25 cellular contexts compared by ENCODE assay signal in the genomic region with DNA sequence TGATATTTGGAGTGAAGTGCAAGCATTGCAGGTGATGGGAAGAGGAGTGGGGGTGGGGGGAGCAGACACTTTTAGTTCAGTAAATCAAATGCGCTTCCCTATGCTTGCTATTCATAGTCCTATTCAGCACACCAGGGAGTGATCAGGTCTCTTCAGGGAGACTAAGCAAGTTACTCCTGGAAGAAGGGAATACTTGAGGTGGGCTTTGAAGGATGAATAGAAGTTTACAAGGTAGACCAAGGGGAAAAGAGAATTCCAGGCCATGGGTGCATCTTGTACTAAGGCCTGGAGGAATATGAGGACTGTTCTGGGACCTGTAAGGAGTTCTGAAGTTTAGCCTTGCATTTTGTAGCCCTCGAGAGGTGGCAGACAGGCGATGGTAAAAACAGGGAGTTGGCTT.
"Had no signal": no experiment of that assay in that cellular context is flagged by ENCODE, and none has a peak within 500 bp of the region (broad histone marks: within the 10 kb centered on the region; RNA-seq: fewer than 3 reads in every experiment).

No MANE protein-coding gene starts in this region.

- H3K27ac ChIP-seq: esophagus muscularis mucosa, foreskin keratinocyte, heart left ventricle, parathyroid adenoma, right atrium auricular region, tibial nerve had no signal

- H3K4me3 ChIP-seq: esophagus muscularis mucosa, heart left ventricle, right atrium auricular region, tibial nerve had no signal

- H3K27me3 Mint-ChIP-seq: activated CD4-positive, alpha-beta memory T cell treated with anti-CD3 and anti-CD28 coated beads for 36 hours; activated CD4-positive, alpha-beta T cell treated with anti-CD3 and anti-CD28 coated beads for 36 hours; naive B cell had no signal

- H3K9me3 Mint-ChIP-seq: activated CD4-positive, alpha-beta memory T cell treated with anti-CD3 and anti-CD28 coated beads for 36 hours; activated T-cell treated with anti-CD3 and anti-CD28 coated beads, Interleukin-2, amount 50 U/mL, for 4 hours; endodermal cell; mesothelial cell of epicardium; naive B cell; neural crest cell had no signal

- ATAC-seq: activated CD4-positive, alpha-beta T cell treated with anti-CD3 and anti-CD28 coated beads for 36 hours; activated T-cell treated with anti-CD3 and anti-CD28 coated beads, Interleukin-2, amount 50 U/mL, for 4 hours; foreskin keratinocyte; heart left ventricle; left colon had no signal

- H3K4me3 Mint-ChIP-seq: activated CD4-positive, alpha-beta memory T cell treated with anti-CD3 and anti-CD28 coated beads for 36 hours; activated CD4-positive, alpha-beta T cell treated with anti-CD3 and anti-CD28 coated beads for 36 hours; activated T-cell treated with anti-CD3 and anti-CD28 coated beads, Interleukin-2, amount 50 U/mL, for 4 hours; endodermal cell; immature natural killer cell; mesothelial cell of epicardium; naive B cell; neural crest cell had no signal

- H3K9ac ChIP-seq: parathyroid adenoma had no signal

- H2AFZ ChIP-seq: parathyroid adenoma had no signal

- FAIRE-seq: kidney had no signal

- H3K4me1 Mint-ChIP-seq: endodermal cell, immature natural killer cell, naive B cell, neural crest cell had no signal

- H3K79me2 ChIP-seq: parathyroid adenoma had no signal

- H3K27me3 ChIP-seq: esophagus muscularis mucosa, foreskin keratinocyte, heart left ventricle, right atrium auricular region, tibial nerve had no signal

- H3K4me1 ChIP-seq: esophagus muscularis mucosa, foreskin keratinocyte, heart left ventricle, parathyroid adenoma, right atrium auricular region had no signal

- DNase-seq: activated CD4-positive, alpha-beta memory T cell treated with anti-CD3 and anti-CD28 coated beads for 36 hours; activated CD4-positive, alpha-beta T cell treated with anti-CD3 and anti-CD28 coated beads for 36 hours; activated CD4-positive, CD25-positive, alpha-beta regulatory T cell; activated naive CD4-positive, alpha-beta T cell; activated T-cell treated with anti-CD3 and anti-CD28 coated beads, Interleukin-2, amount 50 U/mL, for 4 hours; amygdala; caudate nucleus; endodermal cell; foreskin keratinocyte; hypothalamus; immature natural killer cell; kidney; left colon; naive B cell; nucleus accumbens; stimulated activated CD4-positive, alpha-beta T cell treated with anti-CD3 and anti-CD28 coated beads, Interleukin-15, amount 100 ng/mL, for 24 hours; stimulated activated CD4-positive, alpha-beta T cell treated with anti-CD3 and anti-CD28 coated beads, Interleukin-2, amount 100 ng/mL, for 24 hours; stimulated activated naive CD4-positive, alpha-beta T cell treated with Interleukin-2 at 50 U/mL for 16 hours had no signal

- H3K9me3 ChIP-seq: esophagus muscularis mucosa, heart left ventricle, right atrium auricular region, tibial nerve had no signal

- H3K27ac Mint-ChIP-seq: activated CD4-positive, alpha-beta memory T cell treated with anti-CD3 and anti-CD28 coated beads for 36 hours; endodermal cell; immature natural killer cell; mesothelial cell of epicardium; naive B cell had no signal
